In genomic region chr17:58082870-58083490, GRCh38 we compare ENCODE assay signal across 1 cellular context.
TF ChIP-seq lines count a peak whose summit lies in the region.

DYNLL2 (plus strand) TSS chr17:58083419; CDS start chr17:58087091, 3,672 bp downstream.

TF ChIP-seq in HepG2, 621 proteins besides CTCF, POLR2A, EP300 and RAD21 (continued from another document and continues in another):
- TF ChIP-seq ZNF691 (CRISPR knock-in tag; IDR thresholded peaks at IDR 0.05; ENCODE audit: borderline replicate concordance, low read depth) (no peak), BRF2 (CRISPR knock-in tag; IDR thresholded peaks at IDR 0.05) (no peak), KDM3A (CRISPR knock-in tag; IDR thresholded peaks at IDR 0.05; ENCODE audit: low read depth) (no peak), ZSCAN22 (CRISPR knock-in tag; IDR thresholded peaks at IDR 0.05) (no peak), ZNF430 (CRISPR knock-in tag; IDR thresholded peaks at IDR 0.05) (no peak), ZNF550 (CRISPR knock-in tag; IDR thresholded peaks at IDR 0.05; ENCODE audit: borderline replicate concordance) (0 out of 2 replicates have a peak, but pooled peaks have one; percentile 20), ZNF546 (CRISPR knock-in tag; conservative IDR thresholded peaks at IDR 0.05) (no peak), GFI1 (CRISPR knock-in tag; IDR thresholded peaks at IDR 0.05; ENCODE audit: borderline replicate concordance) (no peak), ZUFSP (CRISPR knock-in tag; IDR thresholded peaks at IDR 0.05; ENCODE audit: borderline replicate concordance) (no peak), MED13 (CRISPR knock-in tag; IDR thresholded peaks at IDR 0.05) (no peak), ZSCAN25 (CRISPR knock-in tag; IDR thresholded peaks at IDR 0.05) (no peak), CEBPB (IDR thresholded peaks at IDR 0.05; ENCODE audit: borderline replicate concordance, low read depth, low read length) (no peak), POGZ (CRISPR knock-in tag; IDR thresholded peaks at IDR 0.05) (no peak), ZNF7 (CRISPR knock-in tag; IDR thresholded peaks at IDR 0.05) (no peak), REST (IDR thresholded peaks at IDR 0.05; ENCODE audit: borderline replicate concordance in 1 of 2, low read depth in 1 of 2, low read length in 2 of 2) (no peak; a peak in 2 of 4 replicates), ZNF768 (CRISPR knock-in tag; IDR thresholded peaks at IDR 0.05) (no peak), FOXK1 (CRISPR knock-in tag; IDR thresholded peaks at IDR 0.05; ENCODE audit: borderline replicate concordance, low read depth) (no peak; the same call in 1 of the 2 replicates), ZNF335 (CRISPR knock-in tag; IDR thresholded peaks at IDR 0.05) (no peak), MTA3 (CRISPR knock-in tag; IDR thresholded peaks at IDR 0.05) (no peak), ARID2 (CRISPR knock-in tag; IDR thresholded peaks at IDR 0.05; ENCODE audit: borderline replicate concordance) (no peak), IRF2 (CRISPR knock-in tag; IDR thresholded peaks at IDR 0.05) (0 out of 2 replicates have a peak, but pooled peaks have one; percentile 6), FLYWCH1 (CRISPR knock-in tag; IDR thresholded peaks at IDR 0.05) (no peak), ZNF431 (CRISPR knock-in tag; IDR thresholded peaks at IDR 0.05; ENCODE audit: borderline replicate concordance, low read depth) (no peak), ZBTB46 (CRISPR knock-in tag; IDR thresholded peaks at IDR 0.05; ENCODE audit: borderline replicate concordance) (no peak), CREM (IDR thresholded peaks at IDR 0.05) (no peak), CREM (CRISPR knock-in tag; IDR thresholded peaks at IDR 0.05) (no peak), ZBTB7A (CRISPR knock-in tag; IDR thresholded peaks at IDR 0.05) (peak; percentile 39; the same call in 1 of the 2 replicates), ZNF607 (CRISPR knock-in tag; IDR thresholded peaks at IDR 0.05; ENCODE audit: borderline replicate concordance) (no peak), TARDBP (CRISPR knock-in tag; IDR thresholded peaks at IDR 0.05) (peak; percentile 59; the same call in 1 of the 2 replicates), AKAP8 (CRISPR knock-in tag; IDR thresholded peaks at IDR 0.05) (no peak), ZNF780A (CRISPR knock-in tag; IDR thresholded peaks at IDR 0.05) (no peak), MAF1 (CRISPR knock-in tag; IDR thresholded peaks at IDR 0.05; ENCODE audit: borderline replicate concordance) (0 out of 2 replicates have a peak, but pooled peaks have one; percentile 39), ATF3 (CRISPR knock-in tag; IDR thresholded peaks at IDR 0.05) (no peak), POGK (CRISPR knock-in tag; conservative IDR thresholded peaks at IDR 0.05) (no peak), ZNF484 (CRISPR knock-in tag; IDR thresholded peaks at IDR 0.05; ENCODE audit: borderline replicate concordance, low read depth) (no peak), ARNT (IDR thresholded peaks at IDR 0.05) (no peak), MED1 (CRISPR knock-in tag; IDR thresholded peaks at IDR 0.05) (no peak), RORA (CRISPR knock-in tag; IDR thresholded peaks at IDR 0.05) (no peak), PRDM10 (CRISPR knock-in tag; IDR thresholded peaks at IDR 0.05; ENCODE audit: low read depth) (no peak), ZNF260 (CRISPR knock-in tag; IDR thresholded peaks at IDR 0.05; ENCODE audit: borderline replicate concordance, low read depth) (no peak), HOXA3 (CRISPR knock-in tag; IDR thresholded peaks at IDR 0.05) (no peak), PBX3 (CRISPR knock-in tag; IDR thresholded peaks at IDR 0.05; ENCODE audit: borderline replicate concordance) (no peak), SIX1 (CRISPR knock-in tag; IDR thresholded peaks at IDR 0.05; ENCODE audit: borderline replicate concordance) (no peak), SIN3B (IDR thresholded peaks at IDR 0.05; ENCODE audit: low read length) (no peak), FUBP1 (CRISPR knock-in tag; IDR thresholded peaks at IDR 0.05; ENCODE audit: borderline replicate concordance) (no peak), PRPF4 (IDR thresholded peaks at IDR 0.05; ENCODE audit: low read depth, low read length, poor library complexity, severe bottlenecking) (no peak), ZNF496 (CRISPR knock-in tag; IDR thresholded peaks at IDR 0.05; ENCODE audit: insufficient replicate concordance) (no peak), DRAP1 (CRISPR knock-in tag; IDR thresholded peaks at IDR 0.05) (peak; percentile 66; the same call in 1 of the 2 replicates), KDM1A (CRISPR knock-in tag; IDR thresholded peaks at IDR 0.05) (no peak)
